ENCODE assay signal across 19 cellular contexts in the genomic region with DNA sequence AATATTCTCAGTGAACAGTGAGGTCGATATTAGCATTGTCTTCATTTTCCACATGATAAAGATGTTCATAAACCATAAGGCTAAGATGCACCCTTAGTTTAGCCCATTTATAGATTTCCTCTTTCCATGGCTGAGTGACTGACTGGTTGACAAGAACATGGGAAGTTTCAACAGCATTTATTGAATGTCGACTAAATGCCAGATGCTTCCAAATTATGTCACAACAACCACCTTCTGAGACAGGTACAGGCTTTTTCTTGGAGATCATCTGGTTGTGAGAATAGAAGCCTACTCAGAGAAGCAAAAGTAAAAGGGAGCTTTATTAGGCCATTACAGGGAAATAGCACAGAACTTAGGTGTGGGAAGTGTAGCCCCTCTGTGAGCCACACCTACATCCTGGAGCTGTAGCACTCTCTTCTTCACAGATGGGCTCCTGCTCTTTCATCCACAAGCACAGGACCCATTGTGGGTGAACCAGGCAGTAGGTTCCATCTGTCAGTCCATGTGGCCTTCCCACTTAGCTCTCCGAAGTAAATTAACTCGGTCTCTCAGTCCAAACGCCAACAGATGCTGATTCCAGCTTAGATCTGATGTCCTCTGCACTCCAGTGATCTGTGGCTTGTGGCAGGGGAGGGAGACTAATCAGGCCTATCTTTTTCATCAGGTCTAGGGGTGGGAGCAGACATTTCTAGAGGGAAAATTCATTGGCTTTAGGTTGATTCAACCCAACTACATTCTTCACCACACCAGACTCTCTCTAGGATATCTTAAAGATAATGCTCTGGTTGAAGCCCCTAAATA. TPM values are rescaled to one million over a fixed set of nuclear protein-coding genes. Genes with fewer than 3 reads are reported as not detected.
DNase-seq lines count a peak whose midpoint lies in the region; ATAC-seq and TF ChIP-seq lines count a peak whose summit lies in the region.
"Had no signal": no experiment of that assay in that cellular context is flagged by ENCODE, and none has a peak within 500 bp of the region (broad histone marks: within the 10 kb centered on the region; RNA-seq: fewer than 3 reads in every experiment).

No MANE protein-coding gene starts in this region.

- TF ChIP-seq POLR2A in esophagus squamous epithelium (IDR thresholded peaks at IDR 0.05) (no peak), stomach (IDR thresholded peaks at IDR 0.05) (no peak)

- intact Hi-C loops in esophagus squamous epithelium (cut with DNase I) = no loop called here
- intact Hi-C loops in stomach (cut with DNase I; ENCODE audit: low total_unique reads) = no loop called here
- intact Hi-C loops in naive thymus-derived CD4-positive, alpha-beta T cell (cut with micrococcal nuclease) = no loop called here

- no peak overlapping the region for H3K27ac Mint-ChIP-seq in naive thymus-derived CD4-positive, alpha-beta T cell
- H3K27ac Mint-ChIP-seq: progenitor cell of endocrine pancreas had no signal

- no peaks in the 10 kb centered on the region for H3K27me3 ChIP-seq in esophagus squamous epithelium
- no peaks in the 10 kb centered on the region for H3K27me3 ChIP-seq in stomach
- no peaks in the 10 kb centered on the region for H3K27me3 ChIP-seq in HAP-1 (ENCODE audit: low read depth)
- H3K27me3 ChIP-seq in naive thymus-derived CD4-positive, alpha-beta T cell (ENCODE audit: control insufficient read depth in 2 of 2, insufficient read depth in 2 of 2, low read length in 2 of 2) = no peaks in the 10 kb centered on the region
- H3K27me3 ChIP-seq: Peyer's patch had no signal

- POLR2A ChIA-PET in naive thymus-derived CD4-positive, alpha-beta T cell (lab: Charles Lee) = interaction anchor here (0.5 to 1.0 kb wide), 3 partner anchors 15 to 44 kb away, joined by 3 to 9 read pairs (median 4); no protein-coding TSS in a partner anchor

- TF ChIP-seq CTCF in esophagus squamous epithelium (IDR thresholded peaks at IDR 0.05) = no peak
- no peak for TF ChIP-seq CTCF in stomach (IDR thresholded peaks at IDR 0.05)

- H3K4me1 Mint-ChIP-seq in naive thymus-derived CD4-positive, alpha-beta T cell = peaks cover 48 to 79% (median 60%) of the 10 kb centered on the region in 7 donors

- H3K9me3 Mint-ChIP-seq in naive thymus-derived CD4-positive, alpha-beta T cell = no peaks in the 10 kb centered on the region

- H3K36me3 Mint-ChIP-seq in naive thymus-derived CD4-positive, alpha-beta T cell = peaks cover 0 to 40% (median 8%) of the 10 kb centered on the region in 5 donors

- H3K36me3 ChIP-seq in esophagus squamous epithelium (peaks cover 0 to 25% (median 0%) of the 10 kb centered on the region in 3 donors), stomach (peaks cover 0 to 7% (median 2%) of the 10 kb centered on the region in 4 donors), HAP-1 (replicated peaks) (no peaks in the 10 kb centered on the region)
- H3K36me3 ChIP-seq in naive thymus-derived CD4-positive, alpha-beta T cell (ENCODE audit: control insufficient read depth in 2 of 3, insufficient read depth in 3 of 3, low read length in 3 of 3) = peaks cover 0 to 13% (median 0%) of the 10 kb centered on the region in 3 experiments
- H3K36me3 ChIP-seq: cardiac muscle cell, Peyer's patch had no signal

- H3K4me3 ChIP-seq in esophagus squamous epithelium (no peak overlapping the region), stomach (no peak overlapping the region), HAP-1 (no peak overlapping the region)
- no peak overlapping the region for H3K4me3 ChIP-seq in naive thymus-derived CD4-positive, alpha-beta T cell (ENCODE audit: low read length)
- H3K4me3 ChIP-seq: cardiac muscle cell, lower lobe of right lung, Peyer's patch had no signal

- no peak overlapping the region for H3K4me3 Mint-ChIP-seq in naive thymus-derived CD4-positive, alpha-beta T cell

- TF ChIP-seq EP300 in stomach (IDR thresholded peaks at IDR 0.05) = no peak

- 66 to 81% methylated on average over 3 to 5 of the region's 5 CpGs for WGBS in esophagus squamous epithelium, 2 donors
- 77 to 87% (median 83%) methylated on average over 5 of the region's 5 CpGs for WGBS in stomach, 5 donors

- DNase-seq in D341Med (ENCODE audit: low spot score) (peak; percentile 20), NCI-H446 treated with DMSO at 0.1 percent for 48 hours (lab: John Stamatoyannopoulos, UW) (peak; percentile 32), esophagus squamous epithelium (lab: John Stamatoyannopoulos, UW) (no peak), stomach (no peak), HAP-1 (ENCODE audit: low spot score in 2 of 2) (no peak), 8988T (no peak)
- no peak for DNase-seq in naive thymus-derived CD4-positive, alpha-beta T cell
- DNase-seq: activated CD4-positive, alpha-beta T cell treated with anti-CD3 and anti-CD28 coated beads for 4 hours; activated CD8-positive, alpha-beta memory T cell treated with anti-CD3 and anti-CD28 coated beads, Interleukin-2, amount 50 U/mL, for 4 hours; activated gamma-delta T cell treated with Interleukin-2 at 50 U/mL for 16 hours; amniotic stem cell; lower lobe of right lung; NCI-H2081; Peyer's patch; stimulated activated CD4-positive, alpha-beta T cell treated with anti-CD3 and anti-CD28 coated beads, Interleukin-4, amount 100 ng/mL, for 4 hours had no signal

- no peaks in the 10 kb centered on the region for H3K27me3 Mint-ChIP-seq in naive thymus-derived CD4-positive, alpha-beta T cell
- H3K27me3 Mint-ChIP-seq: progenitor cell of endocrine pancreas had no signal

- peaks cover 51 to 89% (median 71%) of the 10 kb centered on the region in 3 donors for H3K4me1 ChIP-seq in esophagus squamous epithelium
- H3K4me1 ChIP-seq in stomach = peaks cover 33 to 87% (median 64%) of the 10 kb centered on the region in 4 donors
- no peaks in the 10 kb centered on the region for H3K4me1 ChIP-seq in HAP-1
- H3K4me1 ChIP-seq in naive thymus-derived CD4-positive, alpha-beta T cell (ENCODE audit: control insufficient read depth in 2 of 2, insufficient read depth in 2 of 2, low read length in 2 of 2) = peaks cover 17 to 18% of the 10 kb centered on the region in 2 donors

- H3K9me3 ChIP-seq in esophagus squamous epithelium = no peaks in the 10 kb centered on the region
- H3K9me3 ChIP-seq in stomach = no peaks in the 10 kb centered on the region
- no peaks in the 10 kb centered on the region for H3K9me3 ChIP-seq in HAP-1
- H3K9me3 ChIP-seq in naive thymus-derived CD4-positive, alpha-beta T cell (ENCODE audit: control insufficient read depth in 2 of 3, low read length in 3 of 3) = no peaks in the 10 kb centered on the region
- H3K9me3 ChIP-seq: lower lobe of right lung, Peyer's patch had no signal

- in situ Hi-C loops in HAP-1 (cut with MboI; ENCODE audit: low sequenced_read_pairs) = no loop called here

- peak overlapping the region in 3 of 4 donors; percentile 46 to 77 (median 46) for H3K27ac ChIP-seq in esophagus squamous epithelium
- peak overlapping the region in 3 of 5 donors; percentile 38 to 82 (median 80) for H3K27ac ChIP-seq in stomach
- H3K27ac ChIP-seq in naive thymus-derived CD4-positive, alpha-beta T cell (ENCODE audit: low read depth, low read length) = no peak overlapping the region
- H3K27ac ChIP-seq: C4-2B, cardiac muscle cell, Peyer's patch had no signal

- ATAC-seq in naive thymus-derived CD4-positive, alpha-beta T cell = no peak
- no peak for ATAC-seq in HG03439 (IDR thresholded peaks at IDR 0.05; ENCODE audit: unreplicated experiment)
- ATAC-seq: lower lobe of right lung had no signal

- CTCF ChIA-PET in naive thymus-derived CD4-positive, alpha-beta T cell (lab: Charles Lee) = interaction anchor here (0.7 to 1.5 kb wide), 6 partner anchors 8 to 1246 kb away, joined by 3 to 4 read pairs (median 3); no protein-coding TSS in a partner anchor

RNA-seq across cellular contexts. Expression of gene ATP2B4, which starts 14.3 kb away (rescaled TPM):
- total RNA-seq in esophagus squamous epithelium (10 to 100 TPM; 23.7 to 58.9 (median 39.2) TPM), stomach (100 to 1,000 TPM in 2 of 5 donors, 10 to 100 TPM in 3; 38.5 to 353 (median 78.2) TPM)
- polyA plus RNA-seq in stomach = 10 to 100 TPM in 1 of 3 donors, 1 to 10 TPM in 2; 4.4 to 23.6 (median 4.8) TPM
- 10 to 100 TPM; 29.8 to 84.0 (median 59.9) TPM for total RNA-seq in naive thymus-derived CD4-positive, alpha-beta T cell
- polyA plus RNA-seq in naive thymus-derived CD4-positive, alpha-beta T cell = 10 to 100 TPM; 10.2 to 11.7 TPM

Comparison
In these comparisons a context has a peak if more than half of its experiments do, and no peak if none do; other contexts are left out.
1. DNase-seq: peak in D341Med (single experiment) and NCI-H446 treated with DMSO at 0.1 percent for 48 hours (single experiment); none in esophagus squamous epithelium (single experiment), stomach (single experiment), HAP-1 (0 of 2), naive thymus-derived CD4-positive, alpha-beta T cell (0 of 9) and 8988T (single experiment).